In genomic region chr10:73940634-73941221, GRCh38 we compare ENCODE assay signal across 1 cellular context.
TF ChIP-seq lines count a peak whose summit lies in the region.

No MANE protein-coding gene starts in this region.

TF ChIP-seq in K562, 482 proteins besides CTCF, POLR2A, EP300 and RAD21 (continued from another document):
- TF ChIP-seq RBM17 (IDR thresholded peaks at IDR 0.05; ENCODE audit: borderline replicate concordance, low read depth, low read length) (no peak), HCFC1 (IDR thresholded peaks at IDR 0.05; ENCODE audit: low read depth, low read length) (peak; percentile 43; the same call in 1 of the 2 replicates), NR2C2 (CRISPR knock-in tag; IDR thresholded peaks at IDR 0.05) (no peak), NR2C2 (tag; IDR thresholded peaks at IDR 0.05) (peak; percentile 41; the same call in 1 of the 2 replicates), CLOCK (CRISPR knock-in tag; IDR thresholded peaks at IDR 0.05; ENCODE audit: borderline replicate concordance) (no peak), MAFK (IDR thresholded peaks at IDR 0.05; ENCODE audit: low read length) (no peak), SAP30 (IDR thresholded peaks at IDR 0.05; ENCODE audit: borderline replicate concordance, insufficient read depth, low read depth, low read length, poor library complexity, severe bottlenecking) (no peak), PHTF2 (CRISPR knock-in tag; IDR thresholded peaks at IDR 0.05) (no peak), MIER1 (IDR thresholded peaks at IDR 0.05; ENCODE audit: low read depth) (no peak), THAP12 (CRISPR knock-in tag; IDR thresholded peaks at IDR 0.05) (peak; percentile 80; the same call in 1 of the 2 replicates), PCBP2 (IDR thresholded peaks at IDR 0.05; ENCODE audit: low read depth, low read length, poor library complexity, severe bottlenecking) (no peak), ZNF384 (IDR thresholded peaks at IDR 0.05; ENCODE audit: low read depth, low read length) (peak; percentile 64), MAX (CRISPR knock-in tag; IDR thresholded peaks at IDR 0.05) (no peak), ZBTB5 (IDR thresholded peaks at IDR 0.05) (no peak), RBM39 (optimal IDR thresholded peaks at IDR 0.05; ENCODE audit: low read depth, low read length) (no peak), BACH1 (tag; IDR thresholded peaks at IDR 0.05) (no peak), MCM3 (IDR thresholded peaks at IDR 0.05) (no peak), NFXL1 (CRISPR knock-in tag; IDR thresholded peaks at IDR 0.05) (no peak), CEBPB (tag; IDR thresholded peaks at IDR 0.05) (no peak), ZNF57 (CRISPR knock-in tag; IDR thresholded peaks at IDR 0.05) (no peak), ZFP91 (CRISPR knock-in tag; IDR thresholded peaks at IDR 0.05) (no peak), NR4A1 (CRISPR knock-in tag; IDR thresholded peaks at IDR 0.05) (no peak), NR4A1 (tag; IDR thresholded peaks at IDR 0.05) (peak; percentile 56; the same call in 1 of the 2 replicates), TRIM24 (IDR thresholded peaks at IDR 0.05) (peak in 1 of 2 experiments; percentile 65; a peak in 2 of 4 replicates), GTF2A2 (tag; IDR thresholded peaks at IDR 0.05) (no peak), POLR2AphosphoS2 (IDR thresholded peaks at IDR 0.05; ENCODE audit: low read length) (no peak), SMARCC2 (IDR thresholded peaks at IDR 0.05; ENCODE audit: low read depth) (no peak; the same call in 1 of the 2 replicates), XRCC3 (IDR thresholded peaks at IDR 0.05) (no peak), PML (IDR thresholded peaks at IDR 0.05; ENCODE audit: low read length) (no peak), NFRKB (IDR thresholded peaks at IDR 0.05; ENCODE audit: low read depth) (0 out of 2 replicates have a peak, but pooled peaks have one; percentile 58), NRF1 (conservative IDR thresholded peaks at IDR 0.05 in 1 of 2, IDR thresholded peaks at IDR 0.05 in 1 of 2) (peak in 1 of 2 experiments; percentile 31; a peak in 2 of 4 replicates), ZBTB33 (CRISPR knock-in tag; IDR thresholded peaks at IDR 0.05) (peak; percentile 54; the same call in 1 of the 2 replicates), ZNF592 (IDR thresholded peaks at IDR 0.05) (peak; percentile 94)
